ENCODE assay signal across 1 cellular context in the genomic region with DNA sequence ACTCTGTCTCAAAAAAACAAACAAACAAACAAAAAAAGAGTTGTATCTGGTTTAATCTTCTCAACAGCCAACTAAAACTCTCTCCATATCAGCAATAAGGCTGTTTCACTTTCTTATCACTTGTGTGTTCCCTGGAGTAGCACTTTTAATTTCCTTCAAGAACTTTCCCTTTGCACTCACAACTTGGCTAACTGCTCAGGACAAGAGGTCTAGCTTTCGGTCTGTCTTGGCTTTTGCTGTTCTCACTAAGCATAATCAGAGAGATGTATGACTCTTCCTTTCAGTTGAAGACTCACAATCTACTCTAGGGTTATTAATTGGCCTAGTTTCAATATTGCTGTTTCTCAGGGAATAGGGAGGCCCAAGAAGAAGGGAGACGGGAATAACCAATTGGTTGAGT.
TF ChIP-seq lines count a peak whose summit lies in the region.

No MANE protein-coding gene starts in this region.

TF ChIP-seq in GM12891, 5 proteins besides CTCF, POLR2A, EP300 and RAD21:
- TF ChIP-seq POLR2AphosphoS5 (IDR thresholded peaks at IDR 0.05; ENCODE audit: low read depth, low read length) (no peak), SPI1 (IDR thresholded peaks at IDR 0.05; ENCODE audit: low read depth, low read length) (no peak), PAX5 (IDR thresholded peaks at IDR 0.05; ENCODE audit: insufficient read depth, low read length, severe bottlenecking) (no peak), TAF1 (IDR thresholded peaks at IDR 0.05; ENCODE audit: low read depth, low read length) (no peak), POU2F2 (IDR thresholded peaks at IDR 0.05; ENCODE audit: low read depth, low read length) (no peak)
